In genomic region chr15:45064386-45064785, GRCh38 we compare ENCODE assay signal across 23 cellular contexts. TPM values are rescaled to one million over a fixed set of nuclear protein-coding genes. Genes with fewer than 3 reads are reported as not detected.
DNase-seq lines count a peak whose midpoint lies in the region; ATAC-seq and TF ChIP-seq lines count a peak whose summit lies in the region.
"Had no signal": no experiment of that assay in that cellular context is flagged by ENCODE, and none has a peak within 500 bp of the region (broad histone marks: within the 10 kb centered on the region; RNA-seq: fewer than 3 reads in every experiment).

No MANE protein-coding gene starts in this region.

- TF ChIP-seq EP300 in stomach (IDR thresholded peaks at IDR 0.05), result no peak

- 36 to 57% (median 52%) methylated on average over 4 of the region's 4 CpGs for WGBS in stomach, 5 donors

- no peaks in the 10 kb centered on the region for H3K27me3 ChIP-seq in stomach
- H3K27me3 ChIP-seq: SJCRH30 had no signal

- no peaks in the 10 kb centered on the region for H3K36me3 Mint-ChIP-seq in osteocyte (ENCODE audit: unreplicated experiment)

- peak overlapping the region in 1 of 5 donors; percentile 43 for H3K27ac ChIP-seq in stomach
- H3K27ac ChIP-seq: 22Rv1, left ventricle myocardium inferior, SJCRH30 had no signal

- ATAC-seq in HG02970 (IDR thresholded peaks at IDR 0.05; ENCODE audit: low FRiP score, unreplicated experiment) (no peak), GM21381 (IDR thresholded peaks at IDR 0.05; ENCODE audit: unreplicated experiment) (no peak)
- ATAC-seq: stimulated activated naive B cell treated with anti-CD40 and anti-IgM and Interleukin-4, amounts not matched to agents 10 μg/mL and 1 μg/mL and 100 μg/mL, for 72 hours had no signal

- no peak overlapping the region for H3K4me3 Mint-ChIP-seq in osteocyte (ENCODE audit: unreplicated experiment)
- H3K4me3 Mint-ChIP-seq: CD4-positive, CD25-positive, alpha-beta regulatory T cell; stimulated activated naive B cell treated with anti-CD40 and anti-IgM and Interleukin-4, amounts not matched to agents 10 μg/mL and 1 μg/mL and 100 μg/mL, for 72 hours; T-helper 2 cell treated with Interferon-gamma antibody and Interleukin-4, amounts not matched to agents 5 μg/mL and 100 μg/mL, for 36 hours had no signal

- H3K9me3 ChIP-seq in stomach, result no peaks in the 10 kb centered on the region
- H3K9me3 ChIP-seq: left ventricle myocardium inferior, SJCRH30 had no signal

- H3K4me1 Mint-ChIP-seq in osteocyte (ENCODE audit: unreplicated experiment), result peaks cover 10% of the 10 kb centered on the region

- TF ChIP-seq POLR2A in stomach (IDR thresholded peaks at IDR 0.05), result no peak

- H3K27me3 Mint-ChIP-seq in osteocyte (ENCODE audit: unreplicated experiment), result no peaks in the 10 kb centered on the region
- H3K27me3 Mint-ChIP-seq: CD4-positive, CD25-positive, alpha-beta regulatory T cell; stimulated activated naive B cell treated with anti-CD40 and anti-IgM and Interleukin-4, amounts not matched to agents 10 μg/mL and 1 μg/mL and 100 μg/mL, for 72 hours had no signal

- no peak overlapping the region for H3K27ac Mint-ChIP-seq in osteocyte (ENCODE audit: unreplicated experiment)
- H3K27ac Mint-ChIP-seq: CD4-positive, CD25-positive, alpha-beta regulatory T cell; T-helper 2 cell treated with Interferon-gamma antibody and Interleukin-4, amounts not matched to agents 5 μg/mL and 100 μg/mL, for 36 hours had no signal

- H3K36me3 ChIP-seq in stomach, result peaks cover 0 to 24% (median 16%) of the 10 kb centered on the region in 4 donors
- H3K36me3 ChIP-seq: left ventricle myocardium inferior had no signal

- H3K4me1 ChIP-seq in stomach, result peaks cover 0 to 10% (median 6%) of the 10 kb centered on the region in 4 donors
- H3K4me1 ChIP-seq: left ventricle myocardium inferior, SJCRH30 had no signal

- H3K9me3 Mint-ChIP-seq in osteocyte (ENCODE audit: unreplicated experiment), result no peaks in the 10 kb centered on the region
- H3K9me3 Mint-ChIP-seq: stimulated activated naive B cell treated with anti-CD40 and anti-IgM and Interleukin-4, amounts not matched to agents 10 μg/mL and 1 μg/mL and 100 μg/mL, for 72 hours; T-helper 2 cell treated with Interferon-gamma antibody and Interleukin-4, amounts not matched to agents 5 μg/mL and 100 μg/mL, for 36 hours had no signal

- DNase-seq in DMS53 (lab: John Stamatoyannopoulos, UW) (peak; percentile 61), DMS53 treated with DMSO at 0.1 percent for 48 hours (lab: John Stamatoyannopoulos, UW; ENCODE audit: unreplicated experiment) (no peak), amniotic epithelial cell (ENCODE audit: low read depth) (peak; percentile 38), foreskin fibroblast (peak; percentile 8 to 24), stomach (peak; percentile 40), osteocyte (ENCODE audit: extremely low spot score, unreplicated experiment) (no peak)
- DNase-seq: activated CD4-positive, alpha-beta T cell treated with anti-CD3 and anti-CD28 coated beads for 1 hour; activated effector memory CD4-positive, alpha-beta T cell treated with Interleukin-2 at 50 U/mL for 16 hours; aorta; CD4-positive, CD25-positive, alpha-beta regulatory T cell; dermis blood vessel endothelial cell; left ventricle myocardium inferior; NCI-H1930; NCI-H510A treated with DMSO at 0.1 percent for 48 hours; posterior cingulate gyrus; SJCRH30; stimulated activated naive B cell treated with anti-CD40 and anti-IgM and Interleukin-4, amounts not matched to agents 10 μg/mL and 1 μg/mL and 100 μg/mL, for 72 hours had no signal

- no peak for TF ChIP-seq CTCF in foreskin fibroblast (IDR thresholded peaks at IDR 0.05; ENCODE audit: low read depth, low read length)
- TF ChIP-seq CTCF in stomach (IDR thresholded peaks at IDR 0.05), result no peak
- no peak for TF ChIP-seq CTCF in osteocyte (IDR thresholded peaks at IDR 0.05)

- no peak overlapping the region for H3K4me3 ChIP-seq in foreskin fibroblast (ENCODE audit: low read depth in 1 of 2, low read length in 2 of 2)
- no peak overlapping the region for H3K4me3 ChIP-seq in stomach
- H3K4me3 ChIP-seq: left ventricle myocardium inferior, SJCRH30 had no signal

- intact Hi-C loops in stomach (cut with DNase I; ENCODE audit: low total_unique reads), result no loop called here

RNA-seq across cellular contexts. Expression of gene SORD, which starts 41.4 kb away (rescaled TPM):
- total RNA-seq in stomach (10 to 100 TPM in 3 of 5 donors, 1 to 10 TPM in 2; 5.5 to 43.3 (median 17.0) TPM), osteocyte (9.6 and 9.8 TPM in 2 replicates)
- 10 to 100 TPM; 10.5 to 33.5 (median 13.7) TPM for polyA plus RNA-seq in stomach

RNA-seq across cellular contexts. Expression of gene DUOX2, which starts 49.6 kb away (rescaled TPM):
- total RNA-seq in stomach, result 100 to 1,000 TPM in 2 of 5 donors, 10 to 100 TPM in 2, 1 to 10 TPM in 1; 1.2 to 445 (median 94.9) TPM
- 10 to 100 TPM in 2 of 3 donors, 1 to 10 TPM in 1; 6.4 to 22.9 (median 21.1) TPM for polyA plus RNA-seq in stomach
- 0.08 TPM in 1 of 2 replicates, not detected in the other for total RNA-seq in osteocyte
- total RNA-seq: CD4-positive, CD25-positive, alpha-beta regulatory T cell; dermis blood vessel endothelial cell; SJCRH30 had no signal
- polyA plus RNA-seq: CD4-positive, CD25-positive, alpha-beta regulatory T cell had no signal

RNA-seq across cellular contexts. Expression of gene DUOXA2, which starts 49.7 kb away (rescaled TPM):
- total RNA-seq in stomach (100 to 1,000 TPM in 1 of 5 donors, 10 to 100 TPM in 2, 1 to 10 TPM in 1, not detected in 1; 1.3 to 119 (median 28.0) TPM), osteocyte (not detected in 2 replicates)
- polyA plus RNA-seq in stomach, result 10 to 100 TPM in 2 of 3 donors, 1 to 10 TPM in 1; 8.9 to 43.3 (median 25.0) TPM
- total RNA-seq: aorta; CD4-positive, CD25-positive, alpha-beta regulatory T cell; dermis blood vessel endothelial cell; H4; HT1080; left ventricle myocardium inferior; SJCRH30 had no signal
- polyA plus RNA-seq: CD4-positive, CD25-positive, alpha-beta regulatory T cell had no signal

Comparison
In these comparisons a context has a peak if more than half of its experiments do, and no peak if none do; other contexts are left out.
1. DNase-seq: peak in DMS53 (single experiment), amniotic epithelial cell (single experiment), foreskin fibroblast (2 of 2) and stomach (single experiment); none in DMS53 treated with DMSO at 0.1 percent for 48 hours (single experiment) and osteocyte (single experiment).